In the genomic region with DNA sequence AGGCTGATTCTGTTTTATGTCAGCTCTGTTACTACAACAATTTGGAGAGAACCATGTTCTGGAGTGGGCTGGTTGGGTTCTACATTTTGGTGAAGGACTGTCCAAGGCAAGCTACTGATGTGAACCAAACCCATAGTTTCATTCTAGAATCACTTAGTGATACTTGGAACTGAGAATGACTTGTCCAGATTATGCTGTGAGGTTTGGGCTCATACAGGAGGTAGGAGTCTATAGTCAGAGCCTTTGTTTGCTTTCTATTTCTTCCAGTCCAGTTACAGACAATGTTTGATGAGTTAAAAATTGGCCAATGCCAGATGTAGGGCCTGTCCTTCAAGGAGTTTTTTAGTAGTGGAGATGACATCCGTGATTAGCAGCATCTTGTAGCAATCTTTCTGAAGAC, we compare ENCODE assay signal across 13 cellular contexts.
A peak's percentile ranks its signal among the peaks of the same experiment; 100 is the strongest.
DNase-seq lines count a peak whose midpoint lies in the region; ATAC-seq, FAIRE-seq and TF ChIP-seq lines count a peak whose summit lies in the region.
"Had no signal": no experiment of that assay in that cellular context is flagged by ENCODE, and none has a peak within 500 bp of the region (broad histone marks: within the 10 kb centered on the region; RNA-seq: fewer than 3 reads in every experiment).

No MANE protein-coding gene starts in this region.

- H2AFZ ChIP-seq in osteoblast (ENCODE audit: low read length) = no peak overlapping the region

- H3K4me1 Mint-ChIP-seq in activated naive CD8-positive, alpha-beta T cell treated with anti-CD3 and anti-CD28 coated beads for 36 hours = peaks cover 15% of the 10 kb centered on the region

- peaks cover 5% of the 10 kb centered on the region for H3K36me3 Mint-ChIP-seq in activated naive CD8-positive, alpha-beta T cell treated with anti-CD3 and anti-CD28 coated beads for 36 hours

- ATAC-seq in GM19372 (IDR thresholded peaks at IDR 0.05; ENCODE audit: low read depth, unreplicated experiment) = peak; percentile 51
- ATAC-seq in HG02759 (IDR thresholded peaks at IDR 0.05; ENCODE audit: unreplicated experiment) = peak; percentile 70
- peak; percentile 81 for ATAC-seq in HG03521 (IDR thresholded peaks at IDR 0.05; ENCODE audit: unreplicated experiment)
- ATAC-seq in mucosa of descending colon = no peak

- H4K20me1 ChIP-seq in osteoblast (ENCODE audit: insufficient read depth, low read length) = no peaks in the 10 kb centered on the region

- no peaks in the 10 kb centered on the region for H3K36me3 ChIP-seq in osteoblast (ENCODE audit: insufficient read depth, low read length)
- H3K36me3 ChIP-seq in mucosa of descending colon (ENCODE audit: low read depth) = no peaks in the 10 kb centered on the region
- H3K36me3 ChIP-seq in brain microvascular endothelial cell (replicated peaks) = no peaks in the 10 kb centered on the region

- intact Hi-C loops in mucosa of descending colon (cut with DNase I, micrococcal nuclease) = no loop called here

- no peaks in the 10 kb centered on the region for H3K9me3 Mint-ChIP-seq in activated naive CD8-positive, alpha-beta T cell treated with anti-CD3 and anti-CD28 coated beads for 36 hours

- H3K9me3 ChIP-seq in osteoblast (ENCODE audit: low read depth, low read length) (no peaks in the 10 kb centered on the region), mucosa of descending colon (no peaks in the 10 kb centered on the region)
- H3K9me3 ChIP-seq: ascending aorta had no signal

- H3K27ac ChIP-seq in osteoblast (ENCODE audit: low read depth, low read length) (no peak overlapping the region), brain microvascular endothelial cell (no peak overlapping the region)
- H3K27ac ChIP-seq: ascending aorta had no signal

- H3K79me2 ChIP-seq in osteoblast (ENCODE audit: insufficient read depth, low read length) = no peaks in the 10 kb centered on the region

- H3K4me2 ChIP-seq in osteoblast (ENCODE audit: insufficient read depth, low read length) = no peak overlapping the region

- no peaks in the 10 kb centered on the region for H3K27me3 ChIP-seq in osteoblast (ENCODE audit: insufficient read depth, low read length)
- no peaks in the 10 kb centered on the region for H3K27me3 ChIP-seq in brain microvascular endothelial cell (replicated peaks)
- H3K27me3 ChIP-seq: ascending aorta had no signal

- peaks cover 11% of the 10 kb centered on the region for H3K4me1 ChIP-seq in osteoblast (ENCODE audit: insufficient read depth, low read length)
- no peaks in the 10 kb centered on the region for H3K4me1 ChIP-seq in mucosa of descending colon (ENCODE audit: low read depth)

- H3K27ac Mint-ChIP-seq in activated naive CD8-positive, alpha-beta T cell treated with anti-CD3 and anti-CD28 coated beads for 36 hours = no peak overlapping the region

- H3K4me3 Mint-ChIP-seq in activated naive CD8-positive, alpha-beta T cell treated with anti-CD3 and anti-CD28 coated beads for 36 hours = no peak overlapping the region

- in situ Hi-C loops in brain microvascular endothelial cell (cut with HindIII; ENCODE audit: low pct_ligation_motif_present, low sequenced_read_pairs) = no loop called here

- FAIRE-seq in GM18507 (lab: Jason Lieb, UNC) = peak; percentile 80

- TF ChIP-seq CTCF in osteoblast (IDR thresholded peaks at IDR 0.05; ENCODE audit: extremely low read depth, low read depth, low read length) (no peak), mucosa of descending colon (IDR thresholded peaks at IDR 0.05) (no peak), brain microvascular endothelial cell (IDR thresholded peaks at IDR 0.05; ENCODE audit: low read depth, low read length, missing control alignments) (no peak)

- H3K27me3 Mint-ChIP-seq in activated naive CD8-positive, alpha-beta T cell treated with anti-CD3 and anti-CD28 coated beads for 36 hours = no peaks in the 10 kb centered on the region

- no peak for DNase-seq in GM18507 (ENCODE audit: extremely low spot score, insufficient read length, low read depth)
- DNase-seq in osteoblast (ENCODE audit: insufficient read length, low spot score, missing footprints) = no peak
- DNase-seq in activated naive CD8-positive, alpha-beta T cell treated with anti-CD3 and anti-CD28 coated beads for 36 hours = no peak
- DNase-seq in mucosa of descending colon = no peak
- DNase-seq in brain microvascular endothelial cell = no peak
- DNase-seq: AML-193; NCI-H510A; stimulated activated CD4-positive, alpha-beta T cell treated with anti-CD3 and anti-CD28 coated beads, Interleukin-4, amount 100 ng/mL, for 1 hour; stimulated activated naive CD4-positive, alpha-beta T cell treated with Interleukin-2 at 50 U/mL for 16 hours had no signal

- H3K4me3 ChIP-seq in osteoblast (ENCODE audit: insufficient read depth, low read length) (no peak overlapping the region), mucosa of descending colon (no peak overlapping the region), brain microvascular endothelial cell (ENCODE audit: low read depth, low read length) (no peak overlapping the region)
- H3K4me3 ChIP-seq: ascending aorta had no signal
